ENCODE assay signal across 13 cellular contexts in the genomic region with DNA sequence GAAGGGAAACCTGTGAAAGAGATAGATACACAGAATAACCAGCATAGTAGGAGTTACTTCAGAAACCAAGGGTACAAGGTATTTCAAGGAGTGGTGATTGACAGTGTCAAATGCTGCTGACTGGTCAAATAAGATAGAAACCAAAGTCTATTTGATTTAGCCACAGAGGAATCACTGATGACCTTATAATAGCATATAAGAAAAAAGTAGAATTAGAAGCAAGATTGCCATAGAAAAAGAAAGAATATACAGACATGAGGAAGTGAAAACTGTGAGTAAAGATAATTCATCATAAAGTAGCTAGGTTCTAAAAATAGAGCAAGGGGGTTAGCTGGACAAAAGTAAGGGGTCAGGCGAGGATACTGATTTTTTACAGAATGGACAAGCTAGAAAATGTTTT. TPM values are rescaled to one million over a fixed set of nuclear protein-coding genes. Genes with fewer than 3 reads are reported as not detected.
DNase-seq lines count a peak whose midpoint lies in the region; ATAC-seq and TF ChIP-seq lines count a peak whose summit lies in the region.
"Had no signal": no experiment of that assay in that cellular context is flagged by ENCODE, and none has a peak within 500 bp of the region (broad histone marks: within the 10 kb centered on the region; RNA-seq: fewer than 3 reads in every experiment).

No MANE protein-coding gene starts in this region.

- no TSS peak for BruUV-seq in OCI-LY7 (replicated peaks; lab: Mats Ljungman, UMichigan)

- ATAC-seq in GM19452 (IDR thresholded peaks at IDR 0.05; ENCODE audit: unreplicated experiment): peak; percentile 66
- ATAC-seq in HG02981 (IDR thresholded peaks at IDR 0.05; ENCODE audit: unreplicated experiment): peak; percentile 62

- TF ChIP-seq CTCF in GM10248 (IDR thresholded peaks at IDR 0.05; ENCODE audit: control extremely low read depth, extremely low read depth, low read depth, missing control alignments): no peak
- no peak for TF ChIP-seq CTCF in OCI-LY7 (conservative IDR thresholded peaks at IDR 0.05; ENCODE audit: low read length)

- H3K4me1 ChIP-seq in OCI-LY7 (ENCODE audit: insufficient read depth, low read length, poor library complexity, severe bottlenecking): peaks cover 31% of the 10 kb centered on the region
- H3K4me1 ChIP-seq in effector memory CD4-positive, alpha-beta T cell (ENCODE audit: control insufficient read depth, insufficient read depth, low read length, poor library complexity, severe bottlenecking): no peaks in the 10 kb centered on the region

- H3K36me3 ChIP-seq in OCI-LY7 (ENCODE audit: insufficient read depth, low read length): peaks cover 57% of the 10 kb centered on the region
- no peaks in the 10 kb centered on the region for H3K36me3 ChIP-seq in effector memory CD4-positive, alpha-beta T cell (ENCODE audit: control insufficient read depth, insufficient read depth, low read length)
- H3K36me3 ChIP-seq: cardiac muscle cell, ovary, thoracic aorta had no signal

- peak; percentile 23 for DNase-seq in GM10248 (ENCODE audit: extremely low spot score)
- DNase-seq in OCI-LY7 (ENCODE audit: low spot score): peak; percentile 27
- DNase-seq in putamen (ENCODE audit: low spot score): no peak
- no peak for DNase-seq in retina
- no peak for DNase-seq in NCI-H748 treated with DMSO at 0.1 percent for 48 hours (lab: John Stamatoyannopoulos, UW)
- no peak for DNase-seq in effector memory CD4-positive, alpha-beta T cell
- DNase-seq: CD8-positive, alpha-beta memory T cell; NCI-H1048; ovary had no signal

- POLR2A ChIA-PET in GM10248 (lab: Yijun Ruan, JAX) (no interaction called here), OCI-LY7 (lab: Charles Lee) (interaction anchor here (0.6 to 1.7 kb wide), 6 partner anchors 9 to 17 kb away, joined by 3 to 14 read pairs (median 4); no protein-coding TSS in a partner anchor)

- H3K4me2 ChIP-seq in OCI-LY7 (ENCODE audit: low read length): peak overlapping the region; percentile 54

- H4K20me1 ChIP-seq in OCI-LY7 (ENCODE audit: insufficient read depth, low read length): peaks cover 4% of the 10 kb centered on the region; the same call in 1 of the 2 replicates

- peaks cover 100% of the 10 kb centered on the region for H3K79me2 ChIP-seq in OCI-LY7 (ENCODE audit: insufficient read depth, low read depth, low read length)

- no peak overlapping the region for H2AFZ ChIP-seq in OCI-LY7 (ENCODE audit: low read length)

- H3K4me3 ChIP-seq in OCI-LY7 (ENCODE audit: low read depth, low read length, poor library complexity, severe bottlenecking): peak overlapping the region; percentile 29
- H3K4me3 ChIP-seq in effector memory CD4-positive, alpha-beta T cell (ENCODE audit: insufficient read depth, low read depth, low read length, poor library complexity, severe bottlenecking): no peak overlapping the region
- H3K4me3 ChIP-seq: cardiac muscle cell, ovary, thoracic aorta had no signal

- CTCF ChIA-PET in GM10248 (lab: Yijun Ruan, JAX) (interaction anchor here (1.3 to 1.8 kb wide), 3 partner anchors 9 to 562 kb away, joined by 3 to 6 read pairs (median 5); no protein-coding TSS in a partner anchor), OCI-LY7 (lab: Charles Lee; ENCODE audit: unreplicated experiment) (interaction anchor here (1.2 kb wide), 1 partner anchor 12 kb away, joined by 3 read pairs; no protein-coding TSS in a partner anchor)

- H3K27me3 ChIP-seq in effector memory CD4-positive, alpha-beta T cell (replicated peaks; ENCODE audit: control insufficient read depth, insufficient read depth, low read length, poor library complexity, severe bottlenecking): no peaks in the 10 kb centered on the region
- H3K27me3 ChIP-seq: cardiac muscle cell, ovary had no signal

- no peaks in the 10 kb centered on the region for H3K9me2 ChIP-seq in OCI-LY7 (ENCODE audit: insufficient read depth, low read length)

- peaks cover 32% of the 10 kb centered on the region; the same call in 1 of the 2 replicates for H3K9me3 ChIP-seq in OCI-LY7 (ENCODE audit: low read length)
- H3K9me3 ChIP-seq in effector memory CD4-positive, alpha-beta T cell (ENCODE audit: control insufficient read depth, low read length): no peaks in the 10 kb centered on the region
- H3K9me3 ChIP-seq: ovary had no signal

- intact Hi-C loops in OCI-LY7 (cut with micrococcal nuclease; ENCODE audit: unreplicated experiment): no loop called here

- H3K27ac ChIP-seq in OCI-LY7 (ENCODE audit: low read depth, low read length, poor library complexity, severe bottlenecking): peak overlapping the region; percentile 58
- H3K27ac ChIP-seq in effector memory CD4-positive, alpha-beta T cell (ENCODE audit: insufficient read depth, low read length, poor library complexity, severe bottlenecking): no peak overlapping the region
- H3K27ac ChIP-seq: ovary, thoracic aorta had no signal

RNA-seq across cellular contexts. Expression of a gene that starts 14.2 kb away (rescaled TPM):
- 43.3 and 60.2 TPM in 2 replicates for total RNA-seq in OCI-LY7 (2014; rRNA removed; shearing (Covaris generic))
- total RNA-seq in OCI-LY7 (2022): 57.4 and 73.9 TPM in 2 replicates

Comparison
In these comparisons a context has a peak if more than half of its experiments do, and no peak if none do; other contexts are left out.
1. DNase-seq: peak in GM10248 (single experiment) and OCI-LY7 (single experiment); none in putamen (single experiment), retina (single experiment), NCI-H748 treated with DMSO at 0.1 percent for 48 hours (single experiment) and effector memory CD4-positive, alpha-beta T cell (0 of 3).